In the genomic region with DNA sequence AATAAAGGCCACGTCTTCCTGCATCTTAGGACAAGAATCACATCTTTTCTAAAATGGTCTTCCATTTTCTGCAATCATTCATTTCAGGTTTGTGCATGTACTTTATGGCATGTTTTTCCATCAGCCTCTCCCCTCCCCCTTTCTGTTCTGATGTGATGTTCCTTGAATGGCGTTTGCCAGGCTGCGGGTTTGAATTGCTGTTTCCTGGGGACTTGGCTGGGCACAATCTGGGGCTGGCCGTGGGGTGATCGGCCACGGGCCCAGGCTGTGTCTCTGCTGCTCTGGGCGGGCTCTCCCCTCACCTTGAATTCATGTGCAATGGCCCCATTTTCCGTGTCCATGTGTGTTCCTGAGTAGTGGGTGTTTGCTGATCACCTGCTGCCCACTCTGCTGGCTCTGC, we compare ENCODE assay signal across 1 cellular context.
TF ChIP-seq lines count a peak whose summit lies in the region.

No MANE protein-coding gene starts in this region.

TF ChIP-seq in WTC11, 78 proteins besides CTCF, POLR2A, EP300 and RAD21 (continued from another document):
- TF ChIP-seq ATF2 (CRISPR knock-in tag; IDR thresholded peaks at IDR 0.05; ENCODE audit: borderline replicate concordance, low read depth) (no peak), IRF2 (CRISPR knock-in tag; IDR thresholded peaks at IDR 0.05; ENCODE audit: borderline replicate concordance, low read depth) (no peak)
TF ChIP-seq in WTC11: peak in this region for 0.
